22 cellular contexts compared by ENCODE assay signal in genomic region chr9:100587375-100587774, GRCh38. TPM values are rescaled to one million over a fixed set of nuclear protein-coding genes. Genes with fewer than 3 reads are reported as not detected.
A peak's percentile ranks its signal among the peaks of the same experiment; 100 is the strongest.
DNase-seq lines count a peak whose midpoint lies in the region; ATAC-seq, FAIRE-seq and TF ChIP-seq lines count a peak whose summit lies in the region.
"Had no signal": no experiment of that assay in that cellular context is flagged by ENCODE, and none has a peak within 500 bp of the region (broad histone marks: within the 10 kb centered on the region; RNA-seq: fewer than 3 reads in every experiment).

No MANE protein-coding gene starts in this region.

- RAD21 ChIA-PET in HCT116 (lab: Charles Lee; ENCODE audit: low non-redundant PET in 1 of 2, low total read pairs in 2 of 2, uncharacterized antibody in 2 of 2, unreplicated experiment in 2 of 2), result no interaction called here

- no peak for TF ChIP-seq CTCF in HCT116 (IDR thresholded peaks at IDR 0.05 in 2 of 3, conservative IDR thresholded peaks at IDR 0.05 in 1 of 3; ENCODE audit: borderline replicate concordance in 1 of 3, insufficient read depth in 1 of 3, low read depth in 2 of 3, low read length in 2 of 3)
- no peak for TF ChIP-seq CTCF in osteoblast (IDR thresholded peaks at IDR 0.05; ENCODE audit: extremely low read depth, low read depth, low read length)
- TF ChIP-seq CTCF in stomach (IDR thresholded peaks at IDR 0.05), result no peak

- BruUV-seq in HCT116 (replicated peaks; lab: Mats Ljungman, UMichigan), result no TSS peak

- H3K79me2 ChIP-seq in HCT116 (ENCODE audit: insufficient read depth, low read length) (no peaks in the 10 kb centered on the region), osteoblast (ENCODE audit: insufficient read depth, low read length) (no peaks in the 10 kb centered on the region)

- H3K4me2 ChIP-seq in HCT116 (ENCODE audit: low read length), result peak overlapping the region; percentile 68
- H3K4me2 ChIP-seq in osteoblast (ENCODE audit: insufficient read depth, low read length), result no peak overlapping the region
- H3K4me2 ChIP-seq: smooth muscle cell had no signal

- TF ChIP-seq POLR2A in HCT116 (IDR thresholded peaks at IDR 0.05; ENCODE audit: borderline replicate concordance, extremely low read depth, insufficient read depth, insufficient read length), result no peak
- no peak for TF ChIP-seq POLR2A in stomach (IDR thresholded peaks at IDR 0.05)

- peak; percentile 26 for DNase-seq in HCT116 (ENCODE audit: low read depth, low spot score)
- peak; percentile 91 for DNase-seq in RCC 7860 (ENCODE audit: low spot score)
- DNase-seq in dermis blood vessel endothelial cell, result peak; percentile 87
- no peak for DNase-seq in osteoblast (ENCODE audit: insufficient read length, low spot score, missing footprints)
- no peak for DNase-seq in stimulated activated CD4-positive, alpha-beta T cell treated with anti-CD3 and anti-CD28 coated beads, Interleukin-2, amount 100 ng/mL, for 48 hours
- no peak for DNase-seq in substantia nigra (lab: John Stamatoyannopoulos, UW)
- no peak for DNase-seq in stomach
- DNase-seq: activated naive CD4-positive, alpha-beta T cell; activated T-cell treated with anti-CD3 and anti-CD28 coated beads for 4 hours; anterior cingulate cortex; GF-D8; Kasumi-1; lower lobe of right lung; naive thymus-derived CD4-positive, alpha-beta T cell; NCI-H69; posterior cingulate gyrus; stimulated activated CD8-positive, alpha-beta memory T cell treated with anti-CD3 and anti-CD28 coated beads, Interleukin-4, amount 100 ng/mL, for 48 hours had no signal

- H3K27ac ChIP-seq in HCT116 (ENCODE audit: low read depth, low read length), result no peak overlapping the region
- no peak overlapping the region for H3K27ac ChIP-seq in osteoblast (ENCODE audit: low read depth, low read length)
- H3K27ac ChIP-seq in substantia nigra (ENCODE audit: low read depth, low read length, poor library complexity, severe bottlenecking), result no peak overlapping the region
- no peak overlapping the region for H3K27ac ChIP-seq in stomach
- H3K27ac ChIP-seq: lower lobe of right lung, suprapubic skin had no signal

- peak; percentile 81 for ATAC-seq in HCT116
- ATAC-seq in HG02588 (IDR thresholded peaks at IDR 0.05; ENCODE audit: unreplicated experiment), result no peak
- ATAC-seq: GM12878; lower lobe of right lung; naive thymus-derived CD4-positive, alpha-beta T cell; Panc1 had no signal

- no peaks in the 10 kb centered on the region for H3K27me3 ChIP-seq in HCT116 (ENCODE audit: insufficient read depth, low read length)
- H3K27me3 ChIP-seq in osteoblast (ENCODE audit: insufficient read depth, low read length), result no peaks in the 10 kb centered on the region
- no peaks in the 10 kb centered on the region for H3K27me3 ChIP-seq in stomach
- H3K27me3 ChIP-seq: suprapubic skin had no signal

- 39 to 54% (median 50%) methylated on average over 9 of the region's 9 CpGs for WGBS in stomach, 5 donors

- H3K36me3 ChIP-seq in HCT116 (ENCODE audit: control insufficient read depth in 1 of 2, insufficient read depth in 2 of 2, low read length in 2 of 2) (no peaks in the 10 kb centered on the region), osteoblast (ENCODE audit: insufficient read depth, low read length) (no peaks in the 10 kb centered on the region), stomach (peaks cover 0 to 5% (median 2%) of the 10 kb centered on the region in 4 donors)
- H3K36me3 ChIP-seq: lower lobe of right lung, suprapubic skin had no signal

- peak overlapping the region in 1 of 2 experiments; percentile 19; a peak in 2 of 4 replicates for H3K4me3 ChIP-seq in HCT116 (replicated peaks in 1 of 2; ENCODE audit: low read depth in 1 of 2, low read length in 2 of 2)
- H3K4me3 ChIP-seq in osteoblast (ENCODE audit: insufficient read depth, low read length), result no peak overlapping the region
- no peak overlapping the region for H3K4me3 ChIP-seq in stomach
- H3K4me3 ChIP-seq: GM12878, lower lobe of right lung, smooth muscle cell, suprapubic skin had no signal

- FAIRE-seq in RCC 7860 (lab: Jason Lieb, UNC), result peak; percentile 92
- FAIRE-seq: GM12878 had no signal

- no peak for TF ChIP-seq RAD21 in HCT116 (IDR thresholded peaks at IDR 0.05; ENCODE audit: low read depth)

- TF ChIP-seq EP300 in stomach (IDR thresholded peaks at IDR 0.05), result no peak

- POLR2A ChIA-PET in HCT116 (lab: Charles Lee), result no interaction called here

- H3K9me2 ChIP-seq in HCT116 (ENCODE audit: insufficient read depth), result no peaks in the 10 kb centered on the region

- CTCF ChIA-PET in HCT116 (lab: Charles Lee), result no interaction called here

- H3K4me1 ChIP-seq in HCT116 (ENCODE audit: control insufficient read depth in 1 of 2, insufficient read depth in 2 of 2, low read length in 2 of 2) (peaks cover 8 to 34% of the 10 kb centered on the region in 2 experiments; a peak in 3 of 4 replicates), osteoblast (ENCODE audit: insufficient read depth, low read length) (peaks cover 16% of the 10 kb centered on the region), stomach (no peaks in the 10 kb centered on the region)
- H3K4me1 ChIP-seq: lower lobe of right lung, suprapubic skin had no signal

- intact Hi-C loops in HCT116 (cut with micrococcal nuclease) (no loop called here), stomach (cut with DNase I; ENCODE audit: low total_unique reads) (no loop called here)

- H4K20me1 ChIP-seq in HCT116 (ENCODE audit: insufficient read depth), result no peaks in the 10 kb centered on the region
- H4K20me1 ChIP-seq in osteoblast (ENCODE audit: insufficient read depth, low read length), result no peaks in the 10 kb centered on the region

- no peak overlapping the region for H3K9ac ChIP-seq in HCT116 (ENCODE audit: low read length)

- no peaks in the 10 kb centered on the region for H3K9me3 ChIP-seq in HCT116 (ENCODE audit: control insufficient read depth in 1 of 2, insufficient read depth in 1 of 2, low read depth in 1 of 2, low read length in 2 of 2)
- no peaks in the 10 kb centered on the region for H3K9me3 ChIP-seq in osteoblast (ENCODE audit: low read depth, low read length)
- no peaks in the 10 kb centered on the region for H3K9me3 ChIP-seq in stomach
- H3K9me3 ChIP-seq: lower lobe of right lung, suprapubic skin had no signal

- H2AFZ ChIP-seq in HCT116 (ENCODE audit: low read depth, low read length, poor library complexity, severe bottlenecking) (no peak overlapping the region), osteoblast (ENCODE audit: low read length) (peak overlapping the region; percentile 59)

TF ChIP-seq in HCT116, 20 proteins besides CTCF, POLR2A, EP300 and RAD21:
- TF ChIP-seq JUND (IDR thresholded peaks at IDR 0.05) (peak; percentile 50), CBX3 (IDR thresholded peaks at IDR 0.05; ENCODE audit: low read depth) (no peak), ELF1 (IDR thresholded peaks at IDR 0.05; ENCODE audit: borderline replicate concordance, low read depth) (peak; percentile 32; the same call in 1 of the 2 replicates), CEBPB (IDR thresholded peaks at IDR 0.05; ENCODE audit: low read depth) (peak; percentile 43; the same call in 1 of the 2 replicates), YY1 (IDR thresholded peaks at IDR 0.05; ENCODE audit: extremely low read depth, insufficient replicate concordance, low read depth, low read length) (no peak), SP1 (IDR thresholded peaks at IDR 0.05; ENCODE audit: low read depth) (peak; percentile 48), FOSL1 (IDR thresholded peaks at IDR 0.05; ENCODE audit: low read depth) (peak; percentile 30; the same call in 1 of the 2 replicates)
- TF ChIP-seq, protein P1, sequence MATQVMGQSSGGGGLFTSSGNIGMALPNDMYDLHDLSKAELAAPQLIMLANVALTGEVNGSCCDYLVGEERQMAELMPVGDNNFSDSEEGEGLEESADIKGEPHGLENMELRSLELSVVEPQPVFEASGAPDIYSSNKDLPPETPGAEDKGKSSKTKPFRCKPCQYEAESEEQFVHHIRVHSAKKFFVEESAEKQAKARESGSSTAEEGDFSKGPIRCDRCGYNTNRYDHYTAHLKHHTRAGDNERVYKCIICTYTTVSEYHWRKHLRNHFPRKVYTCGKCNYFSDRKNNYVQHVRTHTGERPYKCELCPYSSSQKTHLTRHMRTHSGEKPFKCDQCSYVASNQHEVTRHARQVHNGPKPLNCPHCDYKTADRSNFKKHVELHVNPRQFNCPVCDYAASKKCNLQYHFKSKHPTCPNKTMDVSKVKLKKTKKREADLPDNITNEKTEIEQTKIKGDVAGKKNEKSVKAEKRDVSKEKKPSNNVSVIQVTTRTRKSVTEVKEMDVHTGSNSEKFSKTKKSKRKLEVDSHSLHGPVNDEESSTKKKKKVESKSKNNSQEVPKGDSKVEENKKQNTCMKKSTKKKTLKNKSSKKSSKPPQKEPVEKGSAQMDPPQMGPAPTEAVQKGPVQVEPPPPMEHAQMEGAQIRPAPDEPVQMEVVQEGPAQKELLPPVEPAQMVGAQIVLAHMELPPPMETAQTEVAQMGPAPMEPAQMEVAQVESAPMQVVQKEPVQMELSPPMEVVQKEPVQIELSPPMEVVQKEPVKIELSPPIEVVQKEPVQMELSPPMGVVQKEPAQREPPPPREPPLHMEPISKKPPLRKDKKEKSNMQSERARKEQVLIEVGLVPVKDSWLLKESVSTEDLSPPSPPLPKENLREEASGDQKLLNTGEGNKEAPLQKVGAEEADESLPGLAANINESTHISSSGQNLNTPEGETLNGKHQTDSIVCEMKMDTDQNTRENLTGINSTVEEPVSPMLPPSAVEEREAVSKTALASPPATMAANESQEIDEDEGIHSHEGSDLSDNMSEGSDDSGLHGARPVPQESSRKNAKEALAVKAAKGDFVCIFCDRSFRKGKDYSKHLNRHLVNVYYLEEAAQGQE (IDR thresholded peaks at IDR 0.05; ENCODE audit: low read depth), result no peak

RNA-seq across cellular contexts. Expression of gene CAVIN4, which starts 9.5 kb away (rescaled TPM):
- 0.59 TPM for total RNA-seq in HCT116 (2021; ENCODE audit: unreplicated experiment)
- 0.14 and 0.26 TPM in 2 replicates for polyA plus RNA-seq in HCT116 (2012)
- total RNA-seq in dermis blood vessel endothelial cell, result 1.7 and 2.3 TPM in 2 replicates
- 1.4 and 1.5 TPM in 2 replicates for total RNA-seq in osteoblast
- total RNA-seq in stomach, result under 1 TPM in 1 of 5 donors, not detected in 4; 0.55 TPM
- under 1 TPM; 0.13 to 0.37 (median 0.31) TPM for polyA plus RNA-seq in stomach
- polyA plus RNA-seq: naive thymus-derived CD4-positive, alpha-beta T cell had no signal

Comparison
In these comparisons a context has a peak if more than half of its experiments do, and no peak if none do; other contexts are left out.
1. DNase-seq: peak in HCT116 (single experiment), RCC 7860 (single experiment) and dermis blood vessel endothelial cell (single experiment); none in osteoblast (single experiment), stimulated activated CD4-positive, alpha-beta T cell treated with anti-CD3 and anti-CD28 coated beads, Interleukin-2, amount 100 ng/mL, for 48 hours (0 of 2), substantia nigra (0 of 49) and stomach (single experiment).